15 cellular contexts compared by ENCODE assay signal in the genomic region with DNA sequence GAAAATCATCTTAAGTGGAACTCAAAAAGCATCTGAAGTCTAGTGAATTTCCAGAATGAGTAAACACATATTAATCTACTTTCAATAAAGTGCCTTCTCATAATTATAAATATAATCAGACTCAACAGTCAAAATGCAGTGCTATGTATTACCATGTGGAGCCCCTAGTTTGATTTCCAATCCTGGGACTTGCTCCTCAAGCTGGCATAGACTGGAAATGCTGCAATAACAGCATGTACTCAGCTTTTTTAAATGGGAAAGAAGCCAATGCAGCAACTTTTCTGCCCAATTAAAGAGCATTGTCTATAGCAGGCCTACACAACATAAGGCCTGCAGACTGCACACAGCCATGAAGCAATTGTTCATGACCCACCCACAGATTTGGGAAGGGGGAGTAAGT.
DNase-seq lines count a peak whose midpoint lies in the region; ATAC-seq and TF ChIP-seq lines count a peak whose summit lies in the region.
"Had no signal": no experiment of that assay in that cellular context is flagged by ENCODE, and none has a peak within 500 bp of the region (broad histone marks: within the 10 kb centered on the region; RNA-seq: fewer than 3 reads in every experiment).

No MANE protein-coding gene starts in this region.

- H3K27me3 Mint-ChIP-seq in brain, result no peaks in the 10 kb centered on the region

- no peak overlapping the region for H3K4me3 Mint-ChIP-seq in brain
- H3K4me3 Mint-ChIP-seq: CD14-positive monocyte; CD4-positive, alpha-beta memory T cell; GM23338 had no signal

- H3K9me3 Mint-ChIP-seq in brain, result peaks cover 14 to 38% (median 33%) of the 10 kb centered on the region in 5 experiments

- peaks cover 23% of the 10 kb centered on the region for H3K4me1 Mint-ChIP-seq in brain
- H3K4me1 Mint-ChIP-seq: CD14-positive monocyte; CD4-positive, alpha-beta memory T cell; GM23338 had no signal

- no peak for ATAC-seq in GM19467 (IDR thresholded peaks at IDR 0.05; ENCODE audit: unreplicated experiment)
- ATAC-seq: A549, GM12878, GM23338 had no signal

- H3K36me3 Mint-ChIP-seq in brain, result peaks cover 49% of the 10 kb centered on the region
- H3K36me3 Mint-ChIP-seq: CD14-positive monocyte; CD4-positive, alpha-beta memory T cell had no signal

- TF ChIP-seq CTCF in AG10803 (conservative IDR thresholded peaks at IDR 0.05; ENCODE audit: low read length) (no peak), brain (conservative IDR thresholded peaks at IDR 0.05) (no peak), fibroblast of mammary gland (conservative IDR thresholded peaks at IDR 0.05; ENCODE audit: control insufficient read depth, insufficient read depth, low read depth, low read length) (no peak)

- H3K27ac Mint-ChIP-seq in brain, result peak overlapping the region in 3 of 5 experiments; percentile 45 to 84 (median 53)
- H3K27ac Mint-ChIP-seq: CD14-positive monocyte; CD4-positive, alpha-beta memory T cell; GM23338 had no signal

- DNase-seq in AG10803 (ENCODE audit: low read depth) (peak; percentile 8), fibroblast of mammary gland (ENCODE audit: low read depth) (peak; percentile 23), fibroblast of the conjunctiva (ENCODE audit: low read depth) (peak; percentile 8), NK-92 (lab: John Stamatoyannopoulos, UW; ENCODE audit: unreplicated experiment) (no peak), EL (no peak)
- DNase-seq: CD4-positive, alpha-beta memory T cell; DMS79 treated with DMSO at 0.1 percent for 48 hours; HCEC 1CT had no signal

- H3K4me3 ChIP-seq in AG10803 (ENCODE audit: low read length), result no peak overlapping the region
- no peak overlapping the region for H3K4me3 ChIP-seq in fibroblast of mammary gland (ENCODE audit: control insufficient read depth, low read depth, low read length)
- H3K4me3 ChIP-seq: A549, BLaER1, GM12878, GM23338 had no signal

Comparison
In these comparisons a context has a peak if more than half of its experiments do, and no peak if none do; other contexts are left out.
1. DNase-seq: peak in AG10803 (single experiment), fibroblast of mammary gland (single experiment) and fibroblast of the conjunctiva (single experiment); none in NK-92 (single experiment) and EL (single experiment).